26 cellular contexts compared by ENCODE assay signal in genomic region chr1:103371234-103371633, GRCh38.
DNase-seq lines count a peak whose midpoint lies in the region; ATAC-seq, FAIRE-seq and TF ChIP-seq lines count a peak whose summit lies in the region.
"Had no signal": no experiment of that assay in that cellular context is flagged by ENCODE, and none has a peak within 500 bp of the region (broad histone marks: within the 10 kb centered on the region; RNA-seq: fewer than 3 reads in every experiment).

No MANE protein-coding gene starts in this region.

- no peaks in the 10 kb centered on the region for H3K4me1 Mint-ChIP-seq in MCF 10A (ENCODE audit: insufficient read depth, unreplicated experiment)
- H3K4me1 Mint-ChIP-seq in chondrocyte (ENCODE audit: low read depth), result peaks cover 56% of the 10 kb centered on the region
- no peaks in the 10 kb centered on the region for H3K4me1 Mint-ChIP-seq in activated naive CD4-positive, alpha-beta T cell treated with anti-CD3 and anti-CD28 coated beads for 36 hours (ENCODE audit: low read depth)
- H3K4me1 Mint-ChIP-seq: activated CD4-positive, alpha-beta T cell treated with anti-CD3 and anti-CD28 coated beads, Interleukin-2, amount 10 ng/mL, durations not matched to agents 24 days and 14 days; activated naive CD8-positive, alpha-beta T cell treated with anti-CD3 and anti-CD28 coated beads, Interleukin-2, amount 10 ng/mL, durations not matched to agents 7 days and 5 days; activated T-helper 17 cell treated with anti-CD3 and anti-CD28 coated beads, Interleukin-2, amount 50 U/mL, for 72 hours; central memory CD8-positive, alpha-beta T cell; naive thymus-derived CD4-positive, alpha-beta T cell; stimulated activated naive CD8-positive, alpha-beta T cell treated with anti-CD3 and anti-CD28 coated beads, Interleukin-15, amount 100 ng/mL, for 72 hours had no signal

- TF ChIP-seq EP300 in HepG2 (IDR thresholded peaks at IDR 0.05; ENCODE audit: low read depth in 2 of 2, low read length in 2 of 2) (no peak), HepG2 (CRISPR knock-in tag; IDR thresholded peaks at IDR 0.05; ENCODE audit: borderline replicate concordance) (no peak)

- H4K20me1 ChIP-seq in mammary epithelial cell (ENCODE audit: insufficient read depth, low read length) (no peaks in the 10 kb centered on the region), HepG2 (ENCODE audit: insufficient read depth, low read length) (no peaks in the 10 kb centered on the region)
- H4K20me1 ChIP-seq: BLaER1 had no signal

- no peak overlapping the region for H3K4me3 ChIP-seq in mammary epithelial cell (replicated peaks in 1 of 3; ENCODE audit: insufficient read depth in 1 of 3, low read depth in 2 of 3, low read length in 3 of 3)
- H3K4me3 ChIP-seq in mesenchymal stem cell (ENCODE audit: insufficient read depth in 1 of 2, low read depth in 1 of 2, low read length in 2 of 2), result no peak overlapping the region
- H3K4me3 ChIP-seq in testis, result no peak overlapping the region
- H3K4me3 ChIP-seq in HepG2 (replicated peaks in 1 of 3; ENCODE audit: insufficient read depth in 1 of 3, low read depth in 2 of 3, low read length in 3 of 3), result no peak overlapping the region
- H3K4me3 ChIP-seq: BLaER1, esophagus squamous epithelium, skin epidermis had no signal

- no peak for TF ChIP-seq CTCF in MCF 10A (IDR thresholded peaks at IDR 0.05; ENCODE audit: unreplicated experiment)
- TF ChIP-seq CTCF in mammary epithelial cell (conservative IDR thresholded peaks at IDR 0.05 in 1 of 2, IDR thresholded peaks at IDR 0.05 in 1 of 2; ENCODE audit: extremely low read depth in 1 of 2, insufficient read depth in 1 of 2, low read depth in 1 of 2, low read length in 2 of 2), result no peak
- no peak for TF ChIP-seq CTCF in chondrocyte (IDR thresholded peaks at IDR 0.05)
- TF ChIP-seq CTCF in testis (IDR thresholded peaks at IDR 0.05), result no peak
- TF ChIP-seq CTCF in HepG2 (CRISPR knock-in tag; IDR thresholded peaks at IDR 0.05), result no peak

- no peak overlapping the region for H4K8ac ChIP-seq in mesenchymal stem cell (ENCODE audit: low read length)

- ATAC-seq in GM19395 (IDR thresholded peaks at IDR 0.05; ENCODE audit: unreplicated experiment) (no peak), HepG2 (no peak)
- ATAC-seq: activated T-helper 17 cell treated with anti-CD3 and anti-CD28 coated beads, Interleukin-2, amount 50 U/mL, for 72 hours; naive thymus-derived CD4-positive, alpha-beta T cell; stimulated activated naive CD8-positive, alpha-beta T cell treated with anti-CD3 and anti-CD28 coated beads, Interleukin-15, amount 100 ng/mL, for 72 hours had no signal

- H3K4me1 ChIP-seq in mammary epithelial cell (ENCODE audit: insufficient read depth, low read length) (no peaks in the 10 kb centered on the region), mesenchymal stem cell (ENCODE audit: control insufficient read depth, insufficient read depth, low read depth, low read length) (peaks cover 7% of the 10 kb centered on the region), testis (no peaks in the 10 kb centered on the region), HepG2 (ENCODE audit: insufficient read depth, low read length) (no peaks in the 10 kb centered on the region)
- H3K4me1 ChIP-seq: BLaER1, esophagus squamous epithelium had no signal

- 26% methylated on average over 2 of the region's 2 CpGs for WGBS in mammary epithelial cell (ENCODE audit: low coverage, missing lambda C conversion rate)
- WGBS in mesenchymal stem cell, result 83% methylated on average over 1 of the region's 2 CpGs
- 68 to 76% methylated on average over 2 of the region's 2 CpGs for WGBS in testis, 2 donors
- WGBS in HepG2 (ENCODE audit: low lambda C conversion rate), result 5% methylated on average over 2 of the region's 2 CpGs

- H2BK15ac ChIP-seq in mesenchymal stem cell (ENCODE audit: low read depth, poor library complexity, severe bottlenecking), result no peak overlapping the region

- intact Hi-C loops in MCF 10A (cut with micrococcal nuclease) (no loop called here), mammary epithelial cell (cut with micrococcal nuclease) (no loop called here), testis (cut with DNase I; ENCODE audit: low total_unique reads) (no loop called here), HepG2 (cut with micrococcal nuclease; ENCODE audit: unreplicated experiment) (no loop called here)
- intact Hi-C loops in activated naive CD4-positive, alpha-beta T cell treated with anti-CD3 and anti-CD28 coated beads for 36 hours (cut with micrococcal nuclease), result no loop called here

- no peak overlapping the region for H3K27ac Mint-ChIP-seq in MCF 10A (ENCODE audit: low read depth, unreplicated experiment)
- peak overlapping the region; percentile 76 for H3K27ac Mint-ChIP-seq in chondrocyte (ENCODE audit: unreplicated experiment)
- H3K27ac Mint-ChIP-seq in activated naive CD4-positive, alpha-beta T cell treated with anti-CD3 and anti-CD28 coated beads for 36 hours, result no peak overlapping the region
- H3K27ac Mint-ChIP-seq: activated CD4-positive, alpha-beta T cell treated with anti-CD3 and anti-CD28 coated beads, Interleukin-2, amount 10 ng/mL, durations not matched to agents 24 days and 14 days; activated naive CD8-positive, alpha-beta T cell treated with anti-CD3 and anti-CD28 coated beads, Interleukin-2, amount 10 ng/mL, durations not matched to agents 7 days and 5 days; activated T-helper 17 cell treated with anti-CD3 and anti-CD28 coated beads, Interleukin-2, amount 50 U/mL, for 72 hours; naive thymus-derived CD4-positive, alpha-beta T cell; stimulated activated naive CD8-positive, alpha-beta T cell treated with anti-CD3 and anti-CD28 coated beads, Interleukin-15, amount 100 ng/mL, for 72 hours had no signal

- H3K36me3 Mint-ChIP-seq in MCF 10A (ENCODE audit: insufficient read depth, unreplicated experiment) (no peaks in the 10 kb centered on the region), chondrocyte (ENCODE audit: low read depth) (no peaks in the 10 kb centered on the region)
- no peaks in the 10 kb centered on the region for H3K36me3 Mint-ChIP-seq in activated naive CD4-positive, alpha-beta T cell treated with anti-CD3 and anti-CD28 coated beads for 36 hours (ENCODE audit: low read depth)
- H3K36me3 Mint-ChIP-seq: activated naive CD8-positive, alpha-beta T cell treated with anti-CD3 and anti-CD28 coated beads, Interleukin-2, amount 10 ng/mL, durations not matched to agents 7 days and 5 days; naive thymus-derived CD4-positive, alpha-beta T cell had no signal

- in situ Hi-C loops in mammary epithelial cell (cut with MboI; ENCODE audit: low sequenced_read_pairs in 2 of 2) (no loop called here), HepG2 (cut with HindIII; ENCODE audit: extremely low pct_ligation_motif_present, low pct_unique_long_range_greater_than_20kb) (no loop called here)

- no peak overlapping the region for H3K14ac ChIP-seq in mesenchymal stem cell (ENCODE audit: low read length in 2 of 2)

- H3K27ac ChIP-seq in mammary epithelial cell (ENCODE audit: insufficient read depth, low read depth, low read length) (no peak overlapping the region), mesenchymal stem cell (ENCODE audit: low read length, poor library complexity, severe bottlenecking) (peak overlapping the region; percentile 65), testis (no peak overlapping the region), HepG2 (ENCODE audit: extremely low read length, insufficient read depth, low read length) (no peak overlapping the region)
- H3K27ac ChIP-seq: 22Rv1, BLaER1, esophagus squamous epithelium, skin epidermis had no signal

- BruUV-seq in MCF 10A (replicated peaks; lab: Mats Ljungman, UMichigan), result no TSS peak
- BruUV-seq in mammary epithelial cell (replicated peaks; lab: Mats Ljungman, UMichigan), result no TSS peak
- BruUV-seq in HepG2 (replicated peaks; lab: Mats Ljungman, UMichigan), result no TSS peak

- H3K4me3 Mint-ChIP-seq in MCF 10A (ENCODE audit: unreplicated experiment) (no peak overlapping the region), chondrocyte (ENCODE audit: unreplicated experiment) (no peak overlapping the region)
- no peak overlapping the region for H3K4me3 Mint-ChIP-seq in activated naive CD4-positive, alpha-beta T cell treated with anti-CD3 and anti-CD28 coated beads for 36 hours
- H3K4me3 Mint-ChIP-seq: activated CD4-positive, alpha-beta T cell treated with anti-CD3 and anti-CD28 coated beads, Interleukin-2, amount 10 ng/mL, durations not matched to agents 24 days and 14 days; activated naive CD8-positive, alpha-beta T cell treated with anti-CD3 and anti-CD28 coated beads, Interleukin-2, amount 10 ng/mL, durations not matched to agents 7 days and 5 days; activated T-helper 17 cell treated with anti-CD3 and anti-CD28 coated beads, Interleukin-2, amount 50 U/mL, for 72 hours; central memory CD8-positive, alpha-beta T cell; naive thymus-derived CD4-positive, alpha-beta T cell; stimulated activated naive CD8-positive, alpha-beta T cell treated with anti-CD3 and anti-CD28 coated beads, Interleukin-15, amount 100 ng/mL, for 72 hours had no signal

- H3K4me2 ChIP-seq in mammary epithelial cell (ENCODE audit: insufficient read depth, low read depth, low read length), result no peak overlapping the region
- H3K4me2 ChIP-seq in mesenchymal stem cell (ENCODE audit: low read length, poor library complexity, severe bottlenecking), result no peak overlapping the region
- no peak overlapping the region for H3K4me2 ChIP-seq in HepG2 (ENCODE audit: low read depth, low read length)
- H3K4me2 ChIP-seq: BLaER1 had no signal

- no peaks in the 10 kb centered on the region for H3K36me3 ChIP-seq in mammary epithelial cell (ENCODE audit: insufficient read depth, low read length)
- no peaks in the 10 kb centered on the region for H3K36me3 ChIP-seq in mesenchymal stem cell (ENCODE audit: control insufficient read depth in 1 of 2, insufficient read depth in 2 of 2, low read depth in 1 of 2, low read length in 2 of 2)
- no peaks in the 10 kb centered on the region for H3K36me3 ChIP-seq in testis (ENCODE audit: low read depth, missing control alignments)
- H3K36me3 ChIP-seq in HepG2 (replicated peaks in 1 of 2; ENCODE audit: control insufficient read depth in 1 of 2, insufficient read depth in 2 of 2, low read length in 2 of 2), result no peaks in the 10 kb centered on the region
- H3K36me3 ChIP-seq: BLaER1, esophagus squamous epithelium had no signal

- H3K9me3 ChIP-seq in mammary epithelial cell (replicated peaks; ENCODE audit: insufficient read depth, low read length) (no peaks in the 10 kb centered on the region), mesenchymal stem cell (ENCODE audit: control insufficient read depth, low read length) (no peaks in the 10 kb centered on the region), testis (no peaks in the 10 kb centered on the region), HepG2 (ENCODE audit: low read length) (peaks cover 17% of the 10 kb centered on the region; the same call in 1 of the 2 replicates)
- H3K9me3 ChIP-seq: BLaER1, esophagus squamous epithelium had no signal

- DNase-seq in MCF 10A (ENCODE audit: unreplicated experiment) (peak; percentile 63), mammary epithelial cell (no peak), chondrocyte (ENCODE audit: low spot score) (no peak), mesenchymal stem cell (peak; percentile 62), testis (peak; percentile 22), HepG2 (ENCODE audit: low spot score) (no peak)
- no peak for DNase-seq in activated naive CD4-positive, alpha-beta T cell treated with anti-CD3 and anti-CD28 coated beads for 36 hours
- DNase-seq: activated CD4-positive, alpha-beta T cell treated with anti-CD3 and anti-CD28 coated beads, Interleukin-2, amount 10 ng/mL, durations not matched to agents 24 days and 14 days; activated naive CD8-positive, alpha-beta T cell treated with anti-CD3 and anti-CD28 coated beads, Interleukin-2, amount 10 ng/mL, durations not matched to agents 7 days and 5 days; effector CD4-positive, alpha-beta T cell; esophagus squamous epithelium; hippocampal formation; KG1; naive thymus-derived CD4-positive, alpha-beta T cell; NCI-H1048; NCI-H2029; stimulated activated CD4-positive, alpha-beta T cell treated with anti-CD3 and anti-CD28 coated beads, Interleukin-2, amount 100 ng/mL, for 48 hours; stimulated activated naive CD8-positive, alpha-beta T cell treated with anti-CD3 and anti-CD28 coated beads, Interleukin-15, amount 100 ng/mL, for 72 hours had no signal

- H3K27me3 Mint-ChIP-seq in MCF 10A (ENCODE audit: insufficient read depth, unreplicated experiment), result no peaks in the 10 kb centered on the region
- H3K27me3 Mint-ChIP-seq in chondrocyte (ENCODE audit: low read depth), result no peaks in the 10 kb centered on the region
- no peaks in the 10 kb centered on the region for H3K27me3 Mint-ChIP-seq in activated naive CD4-positive, alpha-beta T cell treated with anti-CD3 and anti-CD28 coated beads for 36 hours (ENCODE audit: low read depth)
- H3K27me3 Mint-ChIP-seq: activated CD4-positive, alpha-beta T cell treated with anti-CD3 and anti-CD28 coated beads, Interleukin-2, amount 10 ng/mL, durations not matched to agents 24 days and 14 days; activated T-helper 17 cell treated with anti-CD3 and anti-CD28 coated beads, Interleukin-2, amount 50 U/mL, for 72 hours; central memory CD8-positive, alpha-beta T cell; naive thymus-derived CD4-positive, alpha-beta T cell; stimulated activated naive CD8-positive, alpha-beta T cell treated with anti-CD3 and anti-CD28 coated beads, Interleukin-15, amount 100 ng/mL, for 72 hours had no signal

- POLR2A ChIA-PET in MCF 10A (lab: Yijun Ruan, JAX) (no interaction called here), HepG2 (lab: Yijun Ruan, JAX) (no interaction called here)

- H3K9ac ChIP-seq in mammary epithelial cell (ENCODE audit: insufficient read depth, low read length) (no peak overlapping the region), mesenchymal stem cell (ENCODE audit: low read length) (no peak overlapping the region), HepG2 (ENCODE audit: insufficient read depth, low read depth, low read length) (no peak overlapping the region)
- H3K9ac ChIP-seq: BLaER1 had no signal

- H3K9me3 Mint-ChIP-seq in MCF 10A (ENCODE audit: unreplicated experiment) (no peaks in the 10 kb centered on the region), chondrocyte (ENCODE audit: low read depth) (peaks cover under 1% of the 10 kb centered on the region)
- no peaks in the 10 kb centered on the region for H3K9me3 Mint-ChIP-seq in activated naive CD4-positive, alpha-beta T cell treated with anti-CD3 and anti-CD28 coated beads for 36 hours
- H3K9me3 Mint-ChIP-seq: activated CD4-positive, alpha-beta T cell treated with anti-CD3 and anti-CD28 coated beads, Interleukin-2, amount 10 ng/mL, durations not matched to agents 24 days and 14 days; activated T-helper 17 cell treated with anti-CD3 and anti-CD28 coated beads, Interleukin-2, amount 50 U/mL, for 72 hours; central memory CD8-positive, alpha-beta T cell; stimulated activated naive CD8-positive, alpha-beta T cell treated with anti-CD3 and anti-CD28 coated beads, Interleukin-15, amount 100 ng/mL, for 72 hours had no signal

- H3K4ac ChIP-seq in mesenchymal stem cell (ENCODE audit: low read depth in 1 of 2, low read length in 2 of 2), result no peak overlapping the region

- peaks cover 2% of the 10 kb centered on the region for H3K27me3 ChIP-seq in mammary epithelial cell (ENCODE audit: insufficient read depth, low read length)
- H3K27me3 ChIP-seq in mesenchymal stem cell (ENCODE audit: control insufficient read depth in 1 of 2, insufficient read depth in 1 of 2, low read length in 2 of 2), result no peaks in the 10 kb centered on the region
- H3K27me3 ChIP-seq in testis, result no peaks in the 10 kb centered on the region
- H3K27me3 ChIP-seq in HepG2 (ENCODE audit: control insufficient read depth in 1 of 2, insufficient read depth in 2 of 2, low read length in 2 of 2), result no peaks in the 10 kb centered on the region
- H3K27me3 ChIP-seq: BLaER1, esophagus squamous epithelium had no signal

- H3K79me2 ChIP-seq in mammary epithelial cell (ENCODE audit: insufficient read depth, low read length), result no peaks in the 10 kb centered on the region
- H3K79me2 ChIP-seq in HepG2 (ENCODE audit: insufficient read depth, low read length), result no peaks in the 10 kb centered on the region

- H2BK120ac ChIP-seq in mesenchymal stem cell (ENCODE audit: low read depth, low read length), result no peak overlapping the region

- CTCF ChIA-PET in MCF 10A (lab: Yijun Ruan, JAX), result no interaction called here
- CTCF ChIA-PET in mammary epithelial cell (lab: Charles Lee; ENCODE audit: low non-redundant PET), result no interaction called here
- CTCF ChIA-PET in HepG2 (lab: Yijun Ruan, JAX; ENCODE audit: low intra/inter-chr PET ratio, low total read pairs), result no interaction called here
- CTCF ChIA-PET in activated naive CD4-positive, alpha-beta T cell treated with anti-CD3 and anti-CD28 coated beads for 36 hours (lab: Charles Lee), result no interaction called here

- H3K79me1 ChIP-seq in mesenchymal stem cell (replicated peaks; ENCODE audit: low read length, poor library complexity, severe bottlenecking), result no peaks in the 10 kb centered on the region

- TF ChIP-seq RAD21 in HepG2 (CRISPR knock-in tag; IDR thresholded peaks at IDR 0.05), result no peak

- dilution Hi-C loops in mammary epithelial cell (cut with HindIII; ENCODE audit: low sequenced_read_pairs), result no loop called here

- no peak for FAIRE-seq in HepG2 (lab: Jason Lieb, UNC)
- FAIRE-seq: keratinocyte, urothelium cell line had no signal

- H3K18ac ChIP-seq in mesenchymal stem cell (ENCODE audit: low read depth in 1 of 2, low read length in 2 of 2), result no peak overlapping the region

- peak overlapping the region; percentile 62 for H2BK5ac ChIP-seq in mesenchymal stem cell (ENCODE audit: low read depth, low read length, poor library complexity, severe bottlenecking)

- peak overlapping the region; percentile 99 for H2AK5ac ChIP-seq in mesenchymal stem cell (ENCODE audit: low read length, severe bottlenecking)

- H3K23ac ChIP-seq in mesenchymal stem cell (ENCODE audit: low read length in 2 of 2), result no peak overlapping the region

- H2AFZ ChIP-seq in mammary epithelial cell (ENCODE audit: low read depth, low read length) (no peak overlapping the region), mesenchymal stem cell (ENCODE audit: low read depth, low read length) (no peak overlapping the region), HepG2 (ENCODE audit: low read length) (no peak overlapping the region)

- TF ChIP-seq POLR2A in testis (IDR thresholded peaks at IDR 0.05), result no peak
- TF ChIP-seq POLR2A in HepG2 (IDR thresholded peaks at IDR 0.05; ENCODE audit: insufficient read depth in 1 of 2, low read depth in 2 of 2, low read length in 2 of 2), result no peak

- no peak overlapping the region for H4K91ac ChIP-seq in mesenchymal stem cell (ENCODE audit: low read length)

- no peak overlapping the region for H2BK12ac ChIP-seq in mesenchymal stem cell (ENCODE audit: low read length in 2 of 2)

Comparison
In these comparisons a context has a peak if more than half of its experiments do, and no peak if none do; other contexts are left out.
1. DNase-seq: peak in MCF 10A (single experiment), mesenchymal stem cell (single experiment) and testis (single experiment); none in mammary epithelial cell (single experiment), chondrocyte (single experiment), HepG2 (single experiment) and activated naive CD4-positive, alpha-beta T cell treated with anti-CD3 and anti-CD28 coated beads for 36 hours (single experiment).